36 cellular contexts compared by ENCODE assay signal in the genomic region with DNA sequence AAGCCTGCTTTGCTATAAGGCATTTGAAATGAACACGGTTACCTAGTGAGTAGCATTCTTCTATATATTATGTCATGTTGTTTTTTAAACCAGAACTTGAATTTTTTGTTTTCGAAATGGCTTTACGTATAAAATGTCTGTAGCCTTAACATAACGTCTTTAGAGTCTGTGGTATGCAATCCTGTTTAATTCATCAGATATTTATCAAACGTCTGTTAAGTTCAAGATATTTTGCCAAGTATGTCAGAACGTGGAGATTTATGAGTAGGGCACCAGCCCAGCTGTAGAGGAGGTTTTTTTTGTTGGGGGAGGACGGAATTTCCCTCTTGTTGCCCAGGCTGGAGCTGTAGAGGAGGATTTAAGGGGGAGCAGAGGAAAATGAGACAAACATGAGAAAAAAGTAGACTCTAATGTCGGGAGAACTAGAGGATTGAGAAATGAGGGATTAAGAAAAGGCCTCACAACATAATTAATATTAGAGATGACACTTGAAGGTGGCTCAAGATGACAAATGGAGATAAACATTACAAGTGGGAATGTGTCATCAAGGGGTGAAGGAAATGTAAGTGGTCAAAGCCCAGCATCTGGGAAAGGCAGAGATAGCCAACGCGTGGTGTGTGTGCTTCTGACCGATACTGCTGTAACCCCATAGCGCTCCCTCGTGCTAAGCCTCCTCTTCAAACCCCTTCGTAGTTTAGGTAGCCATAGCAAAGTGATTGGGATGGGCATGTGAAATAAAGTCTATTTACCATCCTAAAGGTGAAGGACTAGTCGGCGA.
A peak's percentile ranks its signal among the peaks of the same experiment; 100 is the strongest.
DNase-seq lines count a peak whose midpoint lies in the region; ATAC-seq and TF ChIP-seq lines count a peak whose summit lies in the region.
"Had no signal": no experiment of that assay in that cellular context is flagged by ENCODE, and none has a peak within 500 bp of the region (broad histone marks: within the 10 kb centered on the region; RNA-seq: fewer than 3 reads in every experiment).

No MANE protein-coding gene starts in this region.

- H3K27ac ChIP-seq in tibial nerve (no peak overlapping the region), caudate nucleus (ENCODE audit: low read depth, low read length) (no peak overlapping the region)
- H3K27ac ChIP-seq: adrenal gland, breast epithelium, coronary artery, HL-60, Peyer's patch, prostate gland, right lobe of liver, spleen, thyroid gland, VCaP had no signal

- peak; percentile 16; the same call in 1 of the 2 replicates for TF ChIP-seq EP300 in Ishikawa (IDR thresholded peaks at IDR 0.05; ENCODE audit: borderline replicate concordance)
- TF ChIP-seq EP300 in tibial nerve (IDR thresholded peaks at IDR 0.05) = no peak

- peak; percentile 11 for DNase-seq in fibroblast of pulmonary artery (ENCODE audit: low read depth)
- no peak for DNase-seq in omental fat pad (ENCODE audit: low spot score)
- DNase-seq in tibial nerve (ENCODE audit: low spot score in 2 of 2) = no peak
- no peak for DNase-seq in caudate nucleus (lab: John Stamatoyannopoulos, UW)
- DNase-seq: activated CD4-positive, alpha-beta T cell treated with anti-CD3 and anti-CD28 coated beads for 4 hours; activated CD8-positive, alpha-beta T cell treated with anti-CD3 and anti-CD28 coated beads, Interleukin-2, amount 10 ng/mL, durations not matched to agents 7 days and 5 days; activated naive CD4-positive, alpha-beta T cell treated with anti-CD3 and anti-CD28 coated beads, Interleukin-2, amount 10 ng/mL, durations not matched to agents 7 days and 5 days; BE2C; CD8-positive, alpha-beta memory T cell; DMS153; effector memory CD4-positive, alpha-beta T cell; glutamatergic neuron; islet precursor cell; Kasumi-1; midbrain; naive B cell; NCI-H1417 treated with DMSO at 0.1 percent for 48 hours; NCI-H2029 treated with DMSO at 0.1 percent for 48 hours; NCI-H2227 treated with DMSO at 0.1 percent for 48 hours; NCI-H69; Peyer's patch; right lobe of liver; spleen; stimulated activated CD8-positive, alpha-beta memory T cell treated with anti-CD3 and anti-CD28 coated beads, Interleukin-4, amount 100 ng/mL, for 48 hours; stimulated activated naive CD8-positive, alpha-beta T cell treated with anti-CD3 and anti-CD28 coated beads, Interleukin-15, amount 100 ng/mL, for 72 hours; T-helper 9 cell; thyroid gland had no signal

- H3K27me3 ChIP-seq in tibial nerve = peaks cover 0 to 46% of the 10 kb centered on the region in 2 donors
- H3K27me3 ChIP-seq: right lobe of liver had no signal

- TF ChIP-seq CTCF in fibroblast of pulmonary artery (IDR thresholded peaks at IDR 0.05; ENCODE audit: low read length, missing control alignments) = no peak
- no peak for TF ChIP-seq CTCF in omental fat pad (IDR thresholded peaks at IDR 0.05)
- TF ChIP-seq CTCF in tibial nerve (IDR thresholded peaks at IDR 0.05) = no peak

- WGBS in tibial nerve, 2 donors = 87 to 91% methylated on average over 16 of the region's 16 CpGs

- H3K9me3 ChIP-seq in tibial nerve = peaks cover 0 to 14% (median 0%) of the 10 kb centered on the region in 4 donors
- H3K9me3 ChIP-seq: adrenal gland, BE2C, breast epithelium, Peyer's patch, prostate gland, right lobe of liver, thyroid gland had no signal

- ATAC-seq in SK-N-SH treated with all-trans-retinoic acid at 6 μM for 48 hours (peak; percentile 22), omental fat pad (ENCODE audit: low FRiP score) (peak; percentile 71), HG03108 (IDR thresholded peaks at IDR 0.05; ENCODE audit: unreplicated experiment) (no peak)
- ATAC-seq: activated CD8-positive, alpha-beta T cell treated with anti-CD3 and anti-CD28 coated beads, Interleukin-2, amount 10 ng/mL, durations not matched to agents 7 days and 5 days had no signal

- TF ChIP-seq POLR2A in tibial nerve (IDR thresholded peaks at IDR 0.05) = no peak

- no peak for TF ChIP-seq RAD21 in Ishikawa (IDR thresholded peaks at IDR 0.05; ENCODE audit: low read depth)

- H3K4me3 ChIP-seq in fibroblast of pulmonary artery (replicated peaks; ENCODE audit: low read depth, low read length) (no peak overlapping the region), tibial nerve (no peak overlapping the region)
- H3K4me3 ChIP-seq: adrenal gland, coronary artery, Peyer's patch, prostate gland, right lobe of liver, spleen, thyroid gland had no signal

- H3K4me1 ChIP-seq in tibial nerve = peaks cover 0 to 11% (median 2%) of the 10 kb centered on the region in 4 donors
- H3K4me1 ChIP-seq: adrenal gland, BE2C, breast epithelium, prostate gland, right lobe of liver had no signal

- H3K36me3 ChIP-seq in tibial nerve = no peaks in the 10 kb centered on the region
- H3K36me3 ChIP-seq: adrenal gland, BE2C, breast epithelium, Peyer's patch, prostate gland, right lobe of liver, spleen, thyroid gland had no signal

TF ChIP-seq in Ishikawa, 13 proteins besides CTCF, POLR2A, EP300 and RAD21:
- TF ChIP-seq NFIC (IDR thresholded peaks at IDR 0.05) = 0 out of 2 replicates have a peak, but pooled peaks have one; percentile 64
- peak; percentile 64; the same call in 1 of the 2 replicates for TF ChIP-seq FOXM1 (IDR thresholded peaks at IDR 0.05; ENCODE audit: borderline replicate concordance, low read depth)
- TF ChIP-seq TCF12 (IDR thresholded peaks at IDR 0.05; ENCODE audit: low read depth) = no peak
- TF ChIP-seq TEAD4 (IDR thresholded peaks at IDR 0.05) = peak; percentile 26; the same call in 1 of the 2 replicates
- TF ChIP-seq CEBPB (IDR thresholded peaks at IDR 0.05) = no peak

TF ChIP-seq in SK-N-SH treated with all-trans-retinoic acid at 6 μM for 48 hours, 23 proteins besides CTCF, POLR2A, EP300 and RAD21:
- no peak for TF ChIP-seq ZNF70 (CRISPR knock-in tag; IDR thresholded peaks at IDR 0.05)
- 0 out of 2 replicates have a peak, but pooled peaks have one; percentile 16 for TF ChIP-seq ISL1 (CRISPR knock-in tag; IDR thresholded peaks at IDR 0.05)
- TF ChIP-seq, protein P1, sequence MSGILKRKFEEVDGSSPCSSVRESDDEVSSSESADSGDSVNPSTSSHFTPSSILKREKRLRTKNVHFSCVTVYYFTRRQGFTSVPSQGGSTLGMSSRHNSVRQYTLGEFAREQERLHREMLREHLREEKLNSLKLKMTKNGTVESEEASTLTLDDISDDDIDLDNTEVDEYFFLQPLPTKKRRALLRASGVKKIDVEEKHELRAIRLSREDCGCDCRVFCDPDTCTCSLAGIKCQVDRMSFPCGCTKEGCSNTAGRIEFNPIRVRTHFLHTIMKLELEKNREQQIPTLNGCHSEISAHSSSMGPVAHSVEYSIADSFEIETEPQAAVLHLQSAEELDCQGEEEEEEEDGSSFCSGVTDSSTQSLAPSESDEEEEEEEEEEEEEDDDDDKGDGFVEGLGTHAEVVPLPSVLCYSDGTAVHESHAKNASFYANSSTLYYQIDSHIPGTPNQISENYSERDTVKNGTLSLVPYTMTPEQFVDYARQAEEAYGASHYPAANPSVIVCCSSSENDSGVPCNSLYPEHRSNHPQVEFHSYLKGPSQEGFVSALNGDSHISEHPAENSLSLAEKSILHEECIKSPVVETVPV (CRISPR knock-in tag; IDR thresholded peaks at IDR 0.05) = no peak
- peak; percentile 66; the same call in 1 of the 2 replicates for TF ChIP-seq PATZ1 (CRISPR knock-in tag; IDR thresholded peaks at IDR 0.05; ENCODE audit: borderline replicate concordance)
